In the genomic region with DNA sequence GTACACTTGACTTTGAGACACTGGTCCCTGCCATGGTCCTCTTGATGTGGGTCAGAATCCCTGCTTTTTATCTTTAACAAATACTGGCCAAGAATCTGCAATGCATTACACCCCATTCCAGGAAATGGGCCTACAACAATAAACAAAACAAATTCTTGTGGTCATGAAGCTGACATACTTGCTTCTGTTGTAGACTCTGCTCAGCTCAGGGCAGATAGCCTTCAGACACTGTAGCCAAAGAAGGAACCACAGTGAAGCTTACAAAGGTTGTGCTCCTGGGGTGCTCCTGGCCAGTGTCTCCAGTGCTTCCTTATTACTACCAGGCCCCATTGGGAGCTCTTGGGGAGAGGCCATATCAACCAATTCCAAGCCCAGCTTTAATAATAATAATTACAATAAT, we compare ENCODE assay signal across 28 cellular contexts. TPM values are rescaled to one million over a fixed set of nuclear protein-coding genes. Genes with fewer than 3 reads are reported as not detected.
A peak's percentile ranks its signal among the peaks of the same experiment; 100 is the strongest.
DNase-seq lines count a peak whose midpoint lies in the region; ATAC-seq and TF ChIP-seq lines count a peak whose summit lies in the region.
"Had no signal": no experiment of that assay in that cellular context is flagged by ENCODE, and none has a peak within 500 bp of the region (broad histone marks: within the 10 kb centered on the region; RNA-seq: fewer than 3 reads in every experiment).

No MANE protein-coding gene starts in this region.

- intact Hi-C loops in PC-9 (cut with micrococcal nuclease; ENCODE audit: unreplicated experiment), result no loop called here

- no peaks in the 10 kb centered on the region for H3K79me2 ChIP-seq in PC-9 (ENCODE audit: low read depth)

- H2AFZ ChIP-seq in PC-9, result no peak overlapping the region

- H3K9me2 ChIP-seq in PC-9 (ENCODE audit: insufficient read depth), result no peaks in the 10 kb centered on the region; the same call in 1 of the 2 replicates

- no peak for TF ChIP-seq CTCF in PC-9 (conservative IDR thresholded peaks at IDR 0.05)

- ATAC-seq in HG03432 (IDR thresholded peaks at IDR 0.05; ENCODE audit: unreplicated experiment), result no peak
- ATAC-seq: activated T-cell treated with anti-CD3 and anti-CD28 coated beads, Interleukin-2, amount 50 U/mL, for 72 hours; naive thymus-derived CD8-positive, alpha-beta T cell; Panc1; psoas muscle had no signal

- no peaks in the 10 kb centered on the region for H3K9me3 ChIP-seq in PC-9 (ENCODE audit: insufficient read depth, low read depth)
- H3K9me3 ChIP-seq in effector memory CD4-positive, alpha-beta T cell (ENCODE audit: control insufficient read depth, low read length), result no peaks in the 10 kb centered on the region
- H3K9me3 ChIP-seq: adrenal gland, BE2C, psoas muscle, tibial artery had no signal

- no TSS peak for BruUV-seq in PC-9 (replicated peaks; lab: Mats Ljungman, UMichigan)

- DNase-seq in AG08395 (ENCODE audit: low spot score) (peak; percentile 49), H4 (ENCODE audit: low spot score) (peak; percentile 68), astrocyte of the hippocampus (ENCODE audit: low read depth, low spot score) (peak; percentile 54), fibroblast of the conjunctiva (ENCODE audit: low read depth) (peak; percentile 21), NCI-H2107 treated with DMSO at 0.1 percent for 48 hours (lab: John Stamatoyannopoulos, UW; ENCODE audit: unreplicated experiment) (no peak), PC-9 (no peak)
- no peak for DNase-seq in effector memory CD4-positive, alpha-beta T cell
- DNase-seq: 8988T; activated CD4-positive, alpha-beta T cell treated with anti-CD3 and anti-CD28 coated beads, Interleukin-2, amount 10 ng/mL, durations not matched to agents 7 days and 5 days; activated naive CD4-positive, alpha-beta T cell treated with Interleukin-2 at 50 U/mL for 16 hours; activated T-cell treated with anti-CD3 and anti-CD28 coated beads, Interleukin-2, amount 50 U/mL, for 72 hours; adrenal gland; BE2C; cortex of kidney; glutamatergic neuron; kidney; midbrain; naive thymus-derived CD8-positive, alpha-beta T cell; NCI-H510A treated with DMSO at 0.1 percent for 48 hours; NK-92 treated with Interleukin-12 subunit alpha and Interleukin-12 subunit beta, amount 100 ng/mL, for 24 hours; nucleus accumbens; psoas muscle; tibial artery had no signal

- no peaks in the 10 kb centered on the region for H3K4me1 ChIP-seq in PC-9 (replicated peaks; ENCODE audit: insufficient read depth)
- H3K4me1 ChIP-seq in effector memory CD4-positive, alpha-beta T cell (ENCODE audit: control insufficient read depth, insufficient read depth, low read length, poor library complexity, severe bottlenecking), result no peaks in the 10 kb centered on the region
- H3K4me1 ChIP-seq: adrenal gland, BE2C, psoas muscle, tibial artery had no signal

- CTCF ChIA-PET in PC-9 (lab: Charles Lee), result interaction anchor here (0.6 kb wide), 2 partner anchors 39 to 504 kb away, joined by 5 to 9 read pairs; no protein-coding TSS in a partner anchor

- POLR2A ChIA-PET in PC-9 (lab: Charles Lee; ENCODE audit: unreplicated experiment), result no interaction called here

- peaks cover 7% of the 10 kb centered on the region; the same call in 1 of the 2 replicates for H3K27me3 ChIP-seq in PC-9 (ENCODE audit: insufficient read depth, low read depth)
- H3K27me3 ChIP-seq in effector memory CD4-positive, alpha-beta T cell (replicated peaks; ENCODE audit: control insufficient read depth, insufficient read depth, low read length, poor library complexity, severe bottlenecking), result no peaks in the 10 kb centered on the region
- H3K27me3 ChIP-seq: BE2C, cardiac muscle cell, tibial artery had no signal

- no peaks in the 10 kb centered on the region for H3K36me3 ChIP-seq in PC-9 (ENCODE audit: low read depth)
- no peaks in the 10 kb centered on the region for H3K36me3 ChIP-seq in effector memory CD4-positive, alpha-beta T cell (ENCODE audit: control insufficient read depth, insufficient read depth, low read length)
- H3K36me3 ChIP-seq: adrenal gland, BE2C, cardiac muscle cell, tibial artery had no signal

- no peak overlapping the region for H3K4me2 ChIP-seq in PC-9

- no peaks in the 10 kb centered on the region for H3F3A ChIP-seq in PC-9 (ENCODE audit: insufficient read depth, low read depth)

- no peak overlapping the region for H3K4me3 ChIP-seq in PC-9
- H3K4me3 ChIP-seq in effector memory CD4-positive, alpha-beta T cell (ENCODE audit: insufficient read depth, low read depth, low read length, poor library complexity, severe bottlenecking), result no peak overlapping the region
- H3K4me3 ChIP-seq: adrenal gland, cardiac muscle cell, psoas muscle, tibial artery had no signal

- no peak overlapping the region for H3K27ac ChIP-seq in PC-9
- no peak overlapping the region for H3K27ac ChIP-seq in effector memory CD4-positive, alpha-beta T cell (ENCODE audit: insufficient read depth, low read length, poor library complexity, severe bottlenecking)
- H3K27ac ChIP-seq: adrenal gland, cardiac muscle cell, psoas muscle, tibial artery had no signal

- H4K20me1 ChIP-seq in PC-9 (ENCODE audit: insufficient read depth), result no peaks in the 10 kb centered on the region

RNA-seq across cellular contexts. Expression of a gene that starts 21.8 kb away (rescaled TPM):
- total RNA-seq in H4 (2014; rRNA removed; shearing (Covaris generic)), result 0.04 TPM in 1 of 2 replicates, not detected in the other
- total RNA-seq in PC-9 (2021), result not detected in 2 replicates
- total RNA-seq: activated CD4-positive, alpha-beta T cell treated with anti-CD3 and anti-CD28 coated beads, Interleukin-2, amount 10 ng/mL, durations not matched to agents 7 days and 5 days; activated T-cell treated with anti-CD3 and anti-CD28 coated beads, Interleukin-2, amount 50 U/mL, for 72 hours; cardiac muscle cell; LHCN-M2; naive thymus-derived CD8-positive, alpha-beta T cell; psoas muscle had no signal

RNA-seq across cellular contexts. Expression of a gene that starts 33.0 kb away (rescaled TPM):
- not detected in 2 replicates for total RNA-seq in H4 (2014; rRNA removed; shearing (Covaris generic))
- not detected in 2 replicates for total RNA-seq in PC-9 (2021)
- total RNA-seq: activated CD4-positive, alpha-beta T cell treated with anti-CD3 and anti-CD28 coated beads, Interleukin-2, amount 10 ng/mL, durations not matched to agents 7 days and 5 days; activated T-cell treated with anti-CD3 and anti-CD28 coated beads, Interleukin-2, amount 50 U/mL, for 72 hours; adrenal gland; cardiac muscle cell; kidney; LHCN-M2; lower leg skin; naive thymus-derived CD8-positive, alpha-beta T cell; psoas muscle had no signal

Comparison
In these comparisons a context has a peak if more than half of its experiments do, and no peak if none do; other contexts are left out.
1. DNase-seq: peak in AG08395 (single experiment), H4 (single experiment), astrocyte of the hippocampus (single experiment) and fibroblast of the conjunctiva (single experiment); none in NCI-H2107 treated with DMSO at 0.1 percent for 48 hours (single experiment), PC-9 (0 of 2) and effector memory CD4-positive, alpha-beta T cell (0 of 3).